In genomic region chr6:100719883-100720682, GRCh38 we compare ENCODE assay signal across 8 cellular contexts.
DNase-seq lines count a peak whose midpoint lies in the region; ATAC-seq lines count a peak whose summit lies in the region.

No MANE protein-coding gene starts in this region.

- DNase-seq in NCI-H345 (lab: John Stamatoyannopoulos, UW): peak; percentile 1
- DNase-seq in NCI-H345 treated with DMSO at 0.1 percent for 48 hours (lab: John Stamatoyannopoulos, UW; ENCODE audit: unreplicated experiment): no peak
- DNase-seq in T-helper 17 cell: no peak
- no peak for DNase-seq in left cardiac atrium
- no peak for DNase-seq in sciatic nerve (ENCODE audit: low spot score)
- no peak for DNase-seq in activated gamma-delta T cell treated with Interleukin-2 at 50 U/mL for 16 hours
- no peak for DNase-seq in SKM-1 (lab: John Stamatoyannopoulos, UW; ENCODE audit: unreplicated experiment)

- no peaks in the 10 kb centered on the region for H3K27me3 Mint-ChIP-seq in T-helper 17 cell

- peaks cover 11% of the 10 kb centered on the region for H3K4me1 Mint-ChIP-seq in T-helper 17 cell

- peak overlapping the region; percentile 56 for H3K4me3 Mint-ChIP-seq in T-helper 17 cell

- ATAC-seq in HG03432 (IDR thresholded peaks at IDR 0.05; ENCODE audit: unreplicated experiment) (peak; percentile 73), T-helper 17 cell (no peak), left cardiac atrium (peak; percentile 27 to 34), sciatic nerve (no peak)

- no peak overlapping the region for H3K27ac Mint-ChIP-seq in T-helper 17 cell

- peaks cover 4% of the 10 kb centered on the region for H3K36me3 Mint-ChIP-seq in T-helper 17 cell (ENCODE audit: low read depth)

- intact Hi-C loops in left cardiac atrium (cut with DNase I): no loop called here
- intact Hi-C loops in sciatic nerve (cut with DNase I): no loop called here

- no peaks in the 10 kb centered on the region for H3K9me3 ChIP-seq in T-helper 17 cell (ENCODE audit: control insufficient read depth, low read length, poor library complexity, severe bottlenecking)

Comparison
In these comparisons a context has a peak if more than half of its experiments do, and no peak if none do; other contexts are left out.
1. ATAC-seq: peak in HG03432 (single experiment) and left cardiac atrium (2 of 2); none in T-helper 17 cell (single experiment) and sciatic nerve (single experiment).